Comparison of ENCODE assay signal across 8 cellular contexts in the genomic region with DNA sequence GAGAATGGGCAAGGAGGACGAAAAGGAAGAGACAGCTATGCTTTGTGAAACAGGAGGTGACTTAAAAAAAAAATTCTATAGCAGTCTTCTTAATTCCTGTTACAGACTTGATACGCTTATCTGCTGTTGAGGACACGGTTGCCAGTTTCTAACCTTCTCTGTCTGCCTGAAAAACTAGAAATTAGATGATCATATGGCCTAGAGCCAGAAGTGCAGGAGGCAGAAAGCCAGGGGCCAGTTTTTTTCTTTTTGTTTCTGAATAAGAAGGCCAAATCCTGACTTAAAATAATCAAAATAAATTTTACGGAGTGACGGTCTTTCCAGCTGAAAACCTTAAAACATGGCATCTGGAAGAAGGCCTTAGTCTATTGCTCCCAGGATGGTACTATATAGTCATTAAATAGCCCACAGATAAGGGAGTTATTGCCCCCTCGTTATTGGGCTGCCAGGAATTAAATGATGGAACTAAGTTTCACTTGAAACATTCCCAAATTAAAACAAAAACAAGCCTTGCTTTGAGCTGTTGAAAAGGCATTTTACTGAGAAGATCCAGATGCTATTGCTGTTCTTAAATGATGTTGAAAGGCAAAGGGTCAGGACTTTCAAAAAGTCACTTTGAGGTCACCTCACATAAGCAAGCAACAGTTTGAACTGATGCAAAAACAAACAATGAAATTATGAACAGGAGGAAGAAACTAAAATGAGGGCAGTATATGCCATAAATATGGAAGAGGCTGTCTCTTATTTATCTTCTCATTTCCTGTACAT. TPM values are rescaled to one million over a fixed set of nuclear protein-coding genes. Genes with fewer than 3 reads are reported as not detected.
DNase-seq lines count a peak whose midpoint lies in the region; ATAC-seq, FAIRE-seq and TF ChIP-seq lines count a peak whose summit lies in the region.

No MANE protein-coding gene starts in this region.

- intact Hi-C loops in natural killer cell (cut with micrococcal nuclease): no loop called here

- H3K27ac ChIP-seq in MM.1S (ENCODE audit: low read length) (no peak overlapping the region), coronary artery (peak overlapping the region; percentile 90 to 96)

- POLR2A ChIA-PET in BJ (lab: Charles Lee): no interaction called here

- peaks cover 9% of the 10 kb centered on the region for H3K4me1 ChIP-seq in MM.1S (ENCODE audit: low read length)

- H3K9me2 ChIP-seq in MM.1S (replicated peaks; ENCODE audit: insufficient read depth, low read length): no peaks in the 10 kb centered on the region

- ATAC-seq in natural killer cell (no peak), GM18498 (IDR thresholded peaks at IDR 0.05; ENCODE audit: unreplicated experiment) (no peak), HG03039 (IDR thresholded peaks at IDR 0.05; ENCODE audit: unreplicated experiment) (no peak)

- TF ChIP-seq POLR2A in GM12891 (IDR thresholded peaks at IDR 0.05; ENCODE audit: low read depth, low read length): no peak

- H4K20me1 ChIP-seq in MM.1S (ENCODE audit: insufficient read depth, low read length): no peaks in the 10 kb centered on the region

- no peak overlapping the region for H2AFZ ChIP-seq in MM.1S (ENCODE audit: low read length)

- no peaks in the 10 kb centered on the region for H3K9me3 ChIP-seq in MM.1S (replicated peaks; ENCODE audit: insufficient read depth, low read length)

- H3K4me3 Mint-ChIP-seq in natural killer cell: peak overlapping the region; percentile 85

- H3K27ac Mint-ChIP-seq in natural killer cell: peak overlapping the region; percentile 85 to 88

- CTCF ChIA-PET in BJ (lab: Yijun Ruan, JAX): interaction anchor here (0.7 kb wide), 1 partner anchor 11 kb away, joined by 3 read pairs; no protein-coding TSS in a partner anchor

- peak overlapping the region; percentile 23; the same call in 1 of the 2 replicates for H3K4me2 ChIP-seq in MM.1S (ENCODE audit: low read depth, low read length)

- no peaks in the 10 kb centered on the region for H3K36me3 Mint-ChIP-seq in natural killer cell

- no peak for DNase-seq in BJ (ENCODE audit: low read depth)
- no peak for DNase-seq in MM.1S
- DNase-seq in coronary artery (ENCODE audit: low spot score): no peak
- no peak for DNase-seq in natural killer cell
- no peak for DNase-seq in NCI-H2196 treated with DMSO at 0.1 percent for 48 hours (lab: John Stamatoyannopoulos, UW; ENCODE audit: unreplicated experiment)
- DNase-seq in GM12891 (ENCODE audit: insufficient read length, low spot score): no peak

- no peak overlapping the region for H3K9ac ChIP-seq in MM.1S (ENCODE audit: low read length)

- no peaks in the 10 kb centered on the region for H3K9me3 Mint-ChIP-seq in natural killer cell

- peaks cover 24 to 27% of the 10 kb centered on the region in 2 donors for H3K4me1 Mint-ChIP-seq in natural killer cell

- H3K27me3 Mint-ChIP-seq in natural killer cell (ENCODE audit: low read depth in 2 of 2): no peaks in the 10 kb centered on the region

- FAIRE-seq in GM12891 (lab: Jason Lieb, UNC): no peak

- peak overlapping the region; percentile 21 for H3K4me3 ChIP-seq in BJ (ENCODE audit: low read depth, low read length)
- H3K4me3 ChIP-seq in MM.1S (ENCODE audit: low read length): no peak overlapping the region
- peak overlapping the region; percentile 77 for H3K4me3 ChIP-seq in coronary artery

- no peaks in the 10 kb centered on the region for H3F3A ChIP-seq in MM.1S (ENCODE audit: insufficient read depth, low read length)

- H3K27me3 ChIP-seq in BJ (ENCODE audit: control insufficient read depth, insufficient read depth, low read length) (no peaks in the 10 kb centered on the region), MM.1S (replicated peaks; ENCODE audit: insufficient read depth, low read length) (no peaks in the 10 kb centered on the region)

- H3K79me2 ChIP-seq in MM.1S (ENCODE audit: low read length): peaks cover 25% of the 10 kb centered on the region

- H3K36me3 ChIP-seq in BJ (ENCODE audit: control insufficient read depth, insufficient read depth, low read length): no peaks in the 10 kb centered on the region
- no peaks in the 10 kb centered on the region; the same call in 1 of the 2 replicates for H3K36me3 ChIP-seq in MM.1S (replicated peaks; ENCODE audit: insufficient read depth, low read length)

- TF ChIP-seq CTCF in BJ (IDR thresholded peaks at IDR 0.05; ENCODE audit: insufficient read depth, low read depth, low read length): no peak
- TF ChIP-seq CTCF in MM.1S (IDR thresholded peaks at IDR 0.05; ENCODE audit: low read length): no peak
- TF ChIP-seq CTCF in coronary artery (IDR thresholded peaks at IDR 0.05): no peak
- no peak for TF ChIP-seq CTCF in natural killer cell (IDR thresholded peaks at IDR 0.05)

TF ChIP-seq in GM12891, 5 proteins besides CTCF, POLR2A, EP300 and RAD21:
- no peak for TF ChIP-seq POLR2AphosphoS5 (IDR thresholded peaks at IDR 0.05; ENCODE audit: low read depth, low read length)
- no peak for TF ChIP-seq PAX5 (IDR thresholded peaks at IDR 0.05; ENCODE audit: insufficient read depth, low read length, severe bottlenecking)

RNA-seq across cellular contexts. Expression of a gene that starts 1.9 kb away (rescaled TPM):
- 15.1 TPM in 2 replicates for polyA plus RNA-seq in BJ (2011; rRNA removed)
- 16.6 and 16.8 TPM in 2 replicates for polyA minus RNA-seq in BJ (2011; rRNA and poly(A)+ RNA removed)
- 10 to 100 TPM; 12.0 to 17.3 (median 13.6) TPM for total RNA-seq in natural killer cell
- 5.2 TPM for polyA plus RNA-seq in GM12891 (2012; ENCODE audit: low read depth, missing spikeins)

RNA-seq across cellular contexts. Expression of a gene that starts 29.7 kb away (rescaled TPM):
- polyA plus RNA-seq in BJ (2011; rRNA removed): 7.4 and 11.8 TPM in 2 replicates
- polyA minus RNA-seq in BJ (2011; rRNA and poly(A)+ RNA removed): 6.8 and 8.4 TPM in 2 replicates
- total RNA-seq in natural killer cell: 10 to 100 TPM; 25.4 to 30.7 (median 29.8) TPM
- polyA plus RNA-seq in GM12891 (2012; ENCODE audit: low read depth, missing spikeins): 26.6 TPM
